8 cellular contexts compared by ENCODE assay signal in the genomic region with DNA sequence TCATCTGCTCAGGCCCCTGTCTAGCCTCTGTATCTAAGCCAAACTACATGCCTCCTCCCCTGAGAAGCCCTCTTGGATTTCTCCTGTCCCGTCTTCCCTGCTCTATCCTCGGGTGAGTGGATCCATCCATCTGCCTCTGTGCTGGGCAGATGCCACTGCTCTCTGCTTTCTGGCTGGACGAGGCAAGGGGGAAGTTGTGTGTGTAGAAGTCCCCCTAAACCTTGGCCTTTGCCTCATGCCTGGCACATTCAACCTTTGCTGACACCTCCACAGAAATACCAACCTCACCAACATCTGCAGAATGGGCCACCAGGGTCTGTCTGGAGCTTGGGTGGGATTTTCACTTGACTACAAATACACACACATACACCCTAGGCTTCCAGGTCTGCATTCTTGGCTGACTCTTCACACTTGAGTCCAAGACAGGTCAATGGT.
DNase-seq lines count a peak whose midpoint lies in the region; ATAC-seq, FAIRE-seq and TF ChIP-seq lines count a peak whose summit lies in the region.
"Not testable (repeated sequence)": the region's sequence is repeated elsewhere in the genome, so short reads cannot be mapped to it uniquely, and the experiment has no call there.

No MANE protein-coding gene starts in this region.

- not testable (repeated sequence) for FAIRE-seq in A549 (lab: Jason Lieb, UNC); K562 (lab: Jason Lieb, UNC); kidney (lab: Jason Lieb, UNC)

- H3K27ac ChIP-seq in A549; HUES48 (ENCODE audit: low read depth, low read length); K562 (ENCODE audit: extremely low read depth, low read depth, low read length); kidney (ENCODE audit: low read depth in 2 of 2, low read length in 2 of 2); lower lobe of right lung; spleen: not testable (repeated sequence)

- not testable (repeated sequence) for H3K9me1 ChIP-seq in K562 (ENCODE audit: control insufficient read depth, insufficient read depth, low read length)

- intact Hi-C loops in K562 (cut with micrococcal nuclease); kidney (cut with DNase I); lower lobe of right lung (cut with DNase I); mucosa of descending colon (cut with DNase I, micrococcal nuclease); spleen (cut with DNase I; ENCODE audit: low total_unique reads): not testable (repeated sequence)

- H3K36me3 ChIP-seq in HUES48 (ENCODE audit: control insufficient read depth, insufficient read depth, low read length); K562 (ENCODE audit: control insufficient read depth, insufficient read depth, low read length); kidney (ENCODE audit: control insufficient read depth in 1 of 2, insufficient read depth in 2 of 2, low read length in 2 of 2); lower lobe of right lung; mucosa of descending colon (ENCODE audit: low read depth); spleen: not testable (repeated sequence)

- H3K4me3 ChIP-seq in A549; K562; kidney (ENCODE audit: low read length in 2 of 2); lower lobe of right lung; mucosa of descending colon; spleen: not testable (repeated sequence)
- peak overlapping the region; percentile 1; the same call in 1 of the 2 replicates for H3K4me3 ChIP-seq in HUES48 (ENCODE audit: low read depth, low read length)

- H3K79me2 ChIP-seq in K562 (ENCODE audit: control insufficient read depth, insufficient read depth, low read length) = not testable (repeated sequence)

- not testable (repeated sequence) for TF ChIP-seq CTCF in A549 (IDR thresholded peaks at IDR 0.05); K562 (IDR thresholded peaks at IDR 0.05 in 2 of 3, conservative IDR thresholded peaks at IDR 0.05 in 1 of 3; ENCODE audit: insufficient read depth in 2 of 3, low read depth in 1 of 3, low read length in 3 of 3); kidney (IDR thresholded peaks at IDR 0.05; ENCODE audit: borderline replicate concordance, extremely low read depth, insufficient read depth); lower lobe of right lung (IDR thresholded peaks at IDR 0.05); mucosa of descending colon (IDR thresholded peaks at IDR 0.05); spleen (IDR thresholded peaks at IDR 0.05 in 8 of 11, conservative IDR thresholded peaks at IDR 0.05 in 3 of 11)

- not testable (repeated sequence) for H3K9ac ChIP-seq in HUES48 (ENCODE audit: low read depth, low read length); K562 (ENCODE audit: insufficient read depth in 1 of 2, low read depth in 2 of 2, low read length in 2 of 2); kidney (ENCODE audit: low read length in 2 of 2)

- TF ChIP-seq RAD21 in A549 (conservative IDR thresholded peaks at IDR 0.05 in 1 of 2, IDR thresholded peaks at IDR 0.05 in 1 of 2); K562 (CRISPR knock-in tag; conservative IDR thresholded peaks at IDR 0.05 in 1 of 2, IDR thresholded peaks at IDR 0.05 in 1 of 2): not testable (repeated sequence)

- not testable (repeated sequence) for TF ChIP-seq EP300 in A549 (IDR thresholded peaks at IDR 0.05); K562 (IDR thresholded peaks at IDR 0.05; ENCODE audit: low read length)

- not testable (repeated sequence) for H2AFZ ChIP-seq in K562 (ENCODE audit: low read depth, low read length)

- ATAC-seq in A549, K562: not testable (repeated sequence)
- ATAC-seq in lower lobe of right lung = peak; percentile 1 to 2
- peak; percentile 3 for ATAC-seq in mucosa of descending colon

- H3K4me2 ChIP-seq in A549; K562 (ENCODE audit: insufficient read depth, low read length): not testable (repeated sequence)

- CTCF ChIA-PET in A549 (lab: Yijun Ruan, JAX); K562 (lab: Yijun Ruan, JAX; ENCODE audit: low intra/inter-chr PET ratio): not testable (repeated sequence)

- not testable (repeated sequence) for BruUV-seq in K562 (replicated peaks; lab: Mats Ljungman, UMichigan)

- H3K27me3 ChIP-seq in HUES48 (ENCODE audit: control insufficient read depth, insufficient read depth, low read length); K562 (ENCODE audit: control insufficient read depth in 2 of 2, insufficient read depth in 2 of 2, low read length in 2 of 2); lower lobe of right lung (ENCODE audit: low read depth); spleen (replicated peaks in 1 of 7): not testable (repeated sequence)

- POLR2A ChIA-PET in A549 (lab: Yijun Ruan, JAX); K562 (lab: Yijun Ruan, JAX): not testable (repeated sequence)

- not testable (repeated sequence) for H3K4me1 ChIP-seq in A549; HUES48 (ENCODE audit: control insufficient read depth, insufficient read depth, low read length); K562 (replicated peaks in 1 of 2; ENCODE audit: control insufficient read depth in 2 of 2, insufficient read depth in 2 of 2, low read length in 2 of 2); kidney (ENCODE audit: control insufficient read depth in 1 of 2, insufficient read depth in 1 of 2, low read depth in 1 of 2, low read length in 2 of 2); lower lobe of right lung; mucosa of descending colon (ENCODE audit: low read depth); spleen

- not testable (repeated sequence) for H3K9me3 ChIP-seq in A549; K562 (replicated peaks; ENCODE audit: control insufficient read depth, insufficient read depth, low read depth, low read length); kidney (ENCODE audit: control insufficient read depth in 1 of 2, low read length in 2 of 2)
- H3K9me3 ChIP-seq in HUES48 (ENCODE audit: control insufficient read depth, insufficient read depth, low read length) (peaks cover 74% of the 10 kb centered on the region), lower lobe of right lung (peaks cover 42% of the 10 kb centered on the region), mucosa of descending colon (peaks cover 79% of the 10 kb centered on the region), spleen (peaks cover 9 to 86% (median 81%) of the 10 kb centered on the region in 8 donors)

- not testable (repeated sequence) for H4K20me1 ChIP-seq in K562 (replicated peaks; ENCODE audit: control insufficient read depth, insufficient read depth, low read length)

- not testable (repeated sequence) for TF ChIP-seq POLR2A in A549 (IDR thresholded peaks at IDR 0.05; ENCODE audit: low read length); K562 (conservative IDR thresholded peaks at IDR 0.05); spleen (IDR thresholded peaks at IDR 0.05)

- 31% methylated on average over 3 of the region's 3 CpGs for WGBS in A549 (ENCODE audit: missing lambda C conversion rate)
- WGBS in K562 (ENCODE audit: insufficient coverage, low coverage, missing lambda C conversion rate) = 5% methylated on average over 3 of the region's 3 CpGs
- 46 to 59% (median 57%) methylated on average over 3 of the region's 3 CpGs for WGBS in spleen, 5 donors

- not testable (repeated sequence) for DNase-seq in A549 (ENCODE audit: low read depth in 1 of 2, low spot score in 1 of 2); K562 (ENCODE audit: extremely low read depth in 1 of 4, low spot score in 3 of 4); lower lobe of right lung; mucosa of descending colon
- DNase-seq in epidermal melanocyte (ENCODE audit: insufficient read length, low spot score) (peak; percentile 13), kidney (peak; percentile 65), spleen (peak; percentile 78)

- in situ Hi-C loops in K562 (cut with MboI) = not testable (repeated sequence)

TF ChIP-seq in A549, 52 proteins besides CTCF, POLR2A, EP300 and RAD21:
- peak; percentile 64 for TF ChIP-seq ZFP36 (IDR thresholded peaks at IDR 0.05; ENCODE audit: borderline replicate concordance, partially characterized antibody)

TF ChIP-seq in K562, 482 proteins besides CTCF, POLR2A, EP300 and RAD21:
- peak; percentile 90 for TF ChIP-seq ZFP36 (IDR thresholded peaks at IDR 0.05; ENCODE audit: low read depth, low read length, partially characterized antibody)
- peak; percentile 43 for TF ChIP-seq RBM25 (IDR thresholded peaks at IDR 0.05; ENCODE audit: low read depth, low read length, severe bottlenecking)
- TF ChIP-seq ZNF436 (CRISPR knock-in tag; IDR thresholded peaks at IDR 0.05) = peak; percentile 72
- TF ChIP-seq BCOR (IDR thresholded peaks at IDR 0.05) = peak; percentile 40; the same call in 1 of the 2 replicates
